In genomic region chr1:23417570-23417969, GRCh38 we compare ENCODE assay signal across 1 cellular context.
TF ChIP-seq lines count a peak whose summit lies in the region.

No MANE protein-coding gene starts in this region.

TF ChIP-seq in GM23338, 12 proteins besides CTCF, POLR2A, EP300 and RAD21 (continued from another document):
- no peak for TF ChIP-seq REST (IDR thresholded peaks at IDR 0.05; ENCODE audit: unreplicated experiment)
- no peak for TF ChIP-seq CREB1 (CRISPR knock-in tag; IDR thresholded peaks at IDR 0.05; ENCODE audit: low read depth)
